8 cellular contexts compared by ENCODE assay signal in the genomic region with DNA sequence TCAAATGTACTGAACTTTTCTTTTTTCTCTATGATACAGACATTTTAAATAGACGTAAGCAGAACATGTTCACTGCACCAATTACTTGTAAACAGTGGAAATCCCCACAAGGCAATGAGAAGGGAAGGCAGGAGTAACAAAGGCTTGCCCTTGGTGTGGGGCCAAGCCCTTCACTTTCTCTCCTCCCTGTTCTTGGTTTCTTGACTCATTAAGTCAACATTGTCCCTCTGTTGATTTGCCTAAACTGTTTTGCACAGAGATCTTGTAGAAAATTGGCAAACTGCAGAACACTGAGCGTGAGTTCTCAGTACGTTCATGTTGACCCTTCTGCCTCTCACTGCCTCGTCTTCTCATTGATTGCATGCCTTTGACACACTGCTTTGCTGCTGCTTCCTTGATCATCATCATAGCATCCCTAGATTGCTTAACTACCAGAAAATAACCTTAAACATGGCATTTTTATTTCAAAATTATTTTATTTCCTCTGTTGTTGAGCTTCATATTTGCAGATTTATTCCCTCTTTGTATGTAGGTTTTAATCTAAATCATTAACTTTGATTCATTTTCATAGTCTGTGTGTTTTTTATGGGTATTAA.
DNase-seq lines count a peak whose midpoint lies in the region; ATAC-seq and TF ChIP-seq lines count a peak whose summit lies in the region.

No MANE protein-coding gene starts in this region.

- DNase-seq in GM04503 (ENCODE audit: low read depth): peak; percentile 14
- DNase-seq in HCEC 1CT: peak; percentile 90
- no peak for DNase-seq in RWPE2 (ENCODE audit: low spot score)
- DNase-seq in heart left ventricle: peak in 3 of 5 donors; percentile 33 to 53 (median 34)
- peak; percentile 69 for DNase-seq in ureter (ENCODE audit: low spot score)
- DNase-seq in NCI-H1694 treated with DMSO at 0.1 percent for 48 hours (lab: John Stamatoyannopoulos, UW): no peak
- no peak for DNase-seq in type B pancreatic cell (ENCODE audit: extremely low spot score, unreplicated experiment)

- H3K4me1 Mint-ChIP-seq in type B pancreatic cell (ENCODE audit: unreplicated experiment): peaks cover 7% of the 10 kb centered on the region

- TF ChIP-seq POLR2A in heart left ventricle (IDR thresholded peaks at IDR 0.05): no peak

- H3K4me3 ChIP-seq in RWPE2 (ENCODE audit: severe bottlenecking): no peak overlapping the region
- H3K4me3 ChIP-seq in heart left ventricle: no peak overlapping the region

- H3K27ac ChIP-seq in RWPE2 (ENCODE audit: poor library complexity, severe bottlenecking) (no peak overlapping the region), heart left ventricle (peak overlapping the region in 1 of 12 donors; percentile 46)

- TF ChIP-seq CTCF in RWPE2 (IDR thresholded peaks at IDR 0.05; ENCODE audit: poor library complexity, severe bottlenecking) (no peak), heart left ventricle (IDR thresholded peaks at IDR 0.05) (no peak), type B pancreatic cell (conservative IDR thresholded peaks at IDR 0.05) (no peak)

- 50 to 70% (median 64%) methylated on average over 4 of the region's 4 CpGs for WGBS in heart left ventricle, 4 donors

- H3K4me3 Mint-ChIP-seq in type B pancreatic cell: no peak overlapping the region

- intact Hi-C loops in heart left ventricle (cut with DNase I): loop anchor here in 2 of 10 donors (10.0 kb wide), 2 partner anchors 276 to 306 kb away; no protein-coding TSS in a partner anchor

- H3K27me3 ChIP-seq in RWPE2 (ENCODE audit: insufficient read depth, poor library complexity, severe bottlenecking) (no peaks in the 10 kb centered on the region), heart left ventricle (no peaks in the 10 kb centered on the region)

- H3K4me1 ChIP-seq in RWPE2 (ENCODE audit: insufficient read depth, poor library complexity, severe bottlenecking) (peaks cover 11% of the 10 kb centered on the region), heart left ventricle (peaks cover 0 to 32% (median 9%) of the 10 kb centered on the region in 12 donors)

- ATAC-seq in RWPE2 (ENCODE audit: low read depth) (peak; percentile 96), heart left ventricle (peak; percentile 62 to 89 (median 82)), GM21515 (IDR thresholded peaks at IDR 0.05; ENCODE audit: unreplicated experiment) (no peak)

- H3K36me3 ChIP-seq in RWPE2 (ENCODE audit: low read depth): no peaks in the 10 kb centered on the region
- H3K36me3 ChIP-seq in heart left ventricle: no peaks in the 10 kb centered on the region

- no peaks in the 10 kb centered on the region for H3K27me3 Mint-ChIP-seq in type B pancreatic cell

- no peaks in the 10 kb centered on the region for H3K36me3 Mint-ChIP-seq in type B pancreatic cell

- no peaks in the 10 kb centered on the region for H3K9me3 Mint-ChIP-seq in type B pancreatic cell

- H3K9me3 ChIP-seq in RWPE2 (ENCODE audit: severe bottlenecking) (no peaks in the 10 kb centered on the region), heart left ventricle (no peaks in the 10 kb centered on the region)

- H3K27ac Mint-ChIP-seq in type B pancreatic cell: no peak overlapping the region

Comparison
In these comparisons a context has a peak if more than half of its experiments do, and no peak if none do; other contexts are left out.
1. DNase-seq: peak in GM04503 (single experiment), HCEC 1CT (single experiment), heart left ventricle (3 of 5) and ureter (single experiment); none in RWPE2 (single experiment), NCI-H1694 treated with DMSO at 0.1 percent for 48 hours (single experiment) and type B pancreatic cell (single experiment).